ENCODE assay signal across 1 cellular context in genomic region chr17:81386646-81387234, GRCh38.
TF ChIP-seq lines count a peak whose summit lies in the region.

No MANE protein-coding gene starts in this region.

TF ChIP-seq in HepG2, 621 proteins besides CTCF, POLR2A, EP300 and RAD21 (continued from another document and continues in another):
- no peak for TF ChIP-seq CBFB (CRISPR knock-in tag; IDR thresholded peaks at IDR 0.05)
- TF ChIP-seq RFXANK (CRISPR knock-in tag; IDR thresholded peaks at IDR 0.05): no peak
- TF ChIP-seq CC2D1A (CRISPR knock-in tag; IDR thresholded peaks at IDR 0.05): no peak
- no peak for TF ChIP-seq ZNF335 (CRISPR knock-in tag; IDR thresholded peaks at IDR 0.05)
- TF ChIP-seq DPF2 (CRISPR knock-in tag; IDR thresholded peaks at IDR 0.05; ENCODE audit: borderline replicate concordance, low read depth): no peak
- TF ChIP-seq ZSCAN12 (CRISPR knock-in tag; IDR thresholded peaks at IDR 0.05): no peak
- TF ChIP-seq ZNF75D (CRISPR knock-in tag; IDR thresholded peaks at IDR 0.05; ENCODE audit: borderline replicate concordance): no peak
- no peak for TF ChIP-seq TEAD2 (CRISPR knock-in tag; IDR thresholded peaks at IDR 0.05)
- no peak for TF ChIP-seq ZNF780A (CRISPR knock-in tag; IDR thresholded peaks at IDR 0.05)
- no peak for TF ChIP-seq ZBTB38 (CRISPR knock-in tag; IDR thresholded peaks at IDR 0.05)
- TF ChIP-seq ZNF282 (IDR thresholded peaks at IDR 0.05; ENCODE audit: partially characterized antibody): no peak
- TF ChIP-seq EED (CRISPR knock-in tag; IDR thresholded peaks at IDR 0.05): 0 out of 2 replicates have a peak, but pooled peaks have one; percentile 64
- no peak for TF ChIP-seq ZBTB3 (CRISPR knock-in tag; IDR thresholded peaks at IDR 0.05; ENCODE audit: borderline replicate concordance, low read depth)
- no peak for TF ChIP-seq HNRNPL (IDR thresholded peaks at IDR 0.05; ENCODE audit: low read depth, low read length)
- no peak for TF ChIP-seq HMG20A (CRISPR knock-in tag; IDR thresholded peaks at IDR 0.05; ENCODE audit: borderline replicate concordance)
- TF ChIP-seq ZNF646 (CRISPR knock-in tag; IDR thresholded peaks at IDR 0.05): no peak
- no peak for TF ChIP-seq ATF5 (CRISPR knock-in tag; IDR thresholded peaks at IDR 0.05; ENCODE audit: low read depth)
- TF ChIP-seq ZNF652 (CRISPR knock-in tag; IDR thresholded peaks at IDR 0.05; ENCODE audit: borderline replicate concordance, low read depth): no peak
- no peak for TF ChIP-seq DMAP1 (CRISPR knock-in tag; IDR thresholded peaks at IDR 0.05)
- no peak for TF ChIP-seq ZNF740 (CRISPR knock-in tag; IDR thresholded peaks at IDR 0.05)
- TF ChIP-seq ZNF160 (CRISPR knock-in tag; IDR thresholded peaks at IDR 0.05): no peak; the same call in 1 of the 2 replicates
- 0 out of 2 replicates have a peak, but pooled peaks have one; percentile 57 for TF ChIP-seq YEATS4 (CRISPR knock-in tag; IDR thresholded peaks at IDR 0.05; ENCODE audit: borderline replicate concordance)
- no peak for TF ChIP-seq CREM (IDR thresholded peaks at IDR 0.05)
- TF ChIP-seq CREM (CRISPR knock-in tag; IDR thresholded peaks at IDR 0.05): no peak
- TF ChIP-seq ZBTB49 (CRISPR knock-in tag; IDR thresholded peaks at IDR 0.05; ENCODE audit: borderline replicate concordance): no peak
- peak; percentile 58; the same call in 1 of the 2 replicates for TF ChIP-seq MYC (CRISPR knock-in tag; IDR thresholded peaks at IDR 0.05; ENCODE audit: borderline replicate concordance)
- no peak; the same call in 1 of the 2 replicates for TF ChIP-seq RERE (CRISPR knock-in tag; IDR thresholded peaks at IDR 0.05; ENCODE audit: low read depth)
- TF ChIP-seq ZNF432 (CRISPR knock-in tag; IDR thresholded peaks at IDR 0.05; ENCODE audit: borderline replicate concordance): no peak
- TF ChIP-seq ZEB1 (IDR thresholded peaks at IDR 0.05; ENCODE audit: insufficient replicate concordance, low read depth): no peak
- no peak for TF ChIP-seq SSRP1 (CRISPR knock-in tag; IDR thresholded peaks at IDR 0.05)
- no peak for TF ChIP-seq ZNF549 (CRISPR knock-in tag; IDR thresholded peaks at IDR 0.05)
- no peak for TF ChIP-seq ZNF510 (CRISPR knock-in tag; IDR thresholded peaks at IDR 0.05; ENCODE audit: low read depth)
- TF ChIP-seq SNAI1 (CRISPR knock-in tag; IDR thresholded peaks at IDR 0.05; ENCODE audit: borderline replicate concordance): 0 out of 2 replicates have a peak, but pooled peaks have one; percentile 13
- TF ChIP-seq NCOA1 (CRISPR knock-in tag; IDR thresholded peaks at IDR 0.05): no peak
- no peak for TF ChIP-seq KAT8 (CRISPR knock-in tag; IDR thresholded peaks at IDR 0.05)
- no peak for TF ChIP-seq ARID4A (CRISPR knock-in tag; IDR thresholded peaks at IDR 0.05; ENCODE audit: borderline replicate concordance)
- no peak for TF ChIP-seq ZNF678 (CRISPR knock-in tag; IDR thresholded peaks at IDR 0.05)
- no peak for TF ChIP-seq LCORL (IDR thresholded peaks at IDR 0.05)
- TF ChIP-seq LCORL (CRISPR knock-in tag; IDR thresholded peaks at IDR 0.05): no peak
- TF ChIP-seq SP4 (CRISPR knock-in tag; IDR thresholded peaks at IDR 0.05): no peak
- no peak for TF ChIP-seq KDM6A (CRISPR knock-in tag; IDR thresholded peaks at IDR 0.05; ENCODE audit: low read depth)
- TF ChIP-seq CSRNP1 (CRISPR knock-in tag; IDR thresholded peaks at IDR 0.05): no peak; the same call in 1 of the 2 replicates
- no peak for TF ChIP-seq ZNF337 (CRISPR knock-in tag; IDR thresholded peaks at IDR 0.05; ENCODE audit: borderline replicate concordance, low read depth)
